Comparison of ENCODE assay signal across 1 cellular context in the genomic region with DNA sequence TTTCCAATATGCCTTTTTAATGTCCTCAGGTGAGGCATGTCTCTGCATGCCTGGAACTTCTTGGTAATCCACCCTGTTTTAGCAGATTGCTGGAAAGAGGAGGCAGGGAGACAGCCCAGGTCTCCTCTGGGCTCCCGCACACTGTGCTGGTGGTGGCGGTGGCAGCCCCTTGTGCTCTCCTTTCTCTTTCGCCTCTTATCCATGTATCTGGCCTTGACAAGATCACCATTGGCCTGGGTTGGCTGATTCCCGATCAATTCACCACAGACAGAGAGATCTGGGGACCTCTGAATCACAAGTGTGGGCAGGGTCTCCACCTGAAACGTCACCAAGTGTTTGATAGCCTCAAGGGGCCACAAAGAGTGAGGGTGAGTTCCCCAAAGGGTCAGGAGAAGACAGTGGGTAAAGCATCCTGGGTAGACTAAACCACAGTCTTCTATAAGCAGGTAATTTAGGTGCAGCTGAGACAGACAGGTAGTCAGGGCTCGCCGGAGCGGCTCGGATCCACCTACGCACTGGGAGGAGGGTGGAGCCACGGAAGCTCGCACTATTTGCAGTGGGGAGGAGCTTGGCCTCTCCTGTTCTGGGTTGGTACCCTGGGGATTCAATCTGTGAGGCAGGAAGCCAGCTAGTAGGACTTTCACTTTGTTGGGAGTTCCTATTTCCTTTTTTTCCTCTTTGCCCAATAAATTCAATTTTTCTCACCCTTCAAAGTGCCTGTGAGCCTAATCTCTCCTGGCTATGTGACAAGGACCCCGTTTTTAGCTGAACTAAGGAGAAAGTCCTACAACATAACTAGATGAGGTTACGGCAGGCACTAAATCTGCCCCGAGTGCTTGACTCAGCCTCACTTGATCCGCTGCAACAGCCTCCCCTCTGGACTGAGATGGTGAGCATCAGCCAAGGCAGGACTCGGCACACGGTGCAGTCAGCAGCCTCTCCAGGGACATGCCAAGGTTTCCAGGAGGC.
A peak's percentile ranks its signal among the peaks of the same experiment; 100 is the strongest.
TF ChIP-seq lines count a peak whose summit lies in the region.

No MANE protein-coding gene starts in this region.

TF ChIP-seq in SK-N-SH, 30 proteins besides CTCF, POLR2A, EP300 and RAD21 (continued from another document):
- TF ChIP-seq, protein P1, sequence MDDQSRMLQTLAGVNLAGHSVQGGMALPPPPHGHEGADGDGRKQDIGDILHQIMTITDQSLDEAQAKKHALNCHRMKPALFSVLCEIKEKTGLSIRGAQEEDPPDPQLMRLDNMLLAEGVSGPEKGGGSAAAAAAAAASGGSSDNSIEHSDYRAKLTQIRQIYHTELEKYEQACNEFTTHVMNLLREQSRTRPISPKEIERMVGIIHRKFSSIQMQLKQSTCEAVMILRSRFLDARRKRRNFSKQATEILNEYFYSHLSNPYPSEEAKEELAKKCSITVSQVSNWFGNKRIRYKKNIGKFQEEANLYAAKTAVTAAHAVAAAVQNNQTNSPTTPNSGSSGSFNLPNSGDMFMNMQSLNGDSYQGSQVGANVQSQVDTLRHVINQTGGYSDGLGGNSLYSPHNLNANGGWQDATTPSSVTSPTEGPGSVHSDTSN (IDR thresholded peaks at IDR 0.05) = peak; percentile 48; the same call in 1 of the 2 replicates
- TF ChIP-seq, protein P2, sequence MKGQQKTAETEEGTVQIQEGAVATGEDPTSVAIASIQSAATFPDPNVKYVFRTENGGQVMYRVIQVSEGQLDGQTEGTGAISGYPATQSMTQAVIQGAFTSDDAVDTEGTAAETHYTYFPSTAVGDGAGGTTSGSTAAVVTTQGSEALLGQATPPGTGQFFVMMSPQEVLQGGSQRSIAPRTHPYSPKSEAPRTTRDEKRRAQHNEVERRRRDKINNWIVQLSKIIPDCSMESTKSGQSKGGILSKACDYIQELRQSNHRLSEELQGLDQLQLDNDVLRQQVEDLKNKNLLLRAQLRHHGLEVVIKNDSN (IDR thresholded peaks at IDR 0.05; ENCODE audit: borderline replicate concordance, low read depth) = no peak
